ENCODE assay signal across 19 cellular contexts in the genomic region with DNA sequence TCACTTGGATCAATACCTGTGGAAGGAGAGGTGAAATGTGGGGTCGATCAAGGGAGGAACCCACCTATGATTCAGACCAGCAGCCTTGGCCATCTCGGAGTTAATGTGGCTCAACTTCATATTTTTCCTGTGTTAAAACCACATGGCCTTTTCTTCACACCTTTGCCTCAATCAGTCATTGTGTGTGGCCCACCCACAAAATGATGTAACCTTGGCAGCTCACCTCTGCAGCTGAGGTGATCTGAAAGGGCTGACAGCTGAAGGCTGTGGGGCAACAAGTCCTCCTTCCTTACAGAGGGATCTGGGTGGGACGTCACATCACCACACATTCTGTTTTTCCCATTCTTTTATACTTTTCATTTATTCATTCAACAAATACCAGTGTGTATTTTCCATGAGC.
DNase-seq lines count a peak whose midpoint lies in the region; TF ChIP-seq lines count a peak whose summit lies in the region.
"Had no signal": no experiment of that assay in that cellular context is flagged by ENCODE, and none has a peak within 500 bp of the region (broad histone marks: within the 10 kb centered on the region; RNA-seq: fewer than 3 reads in every experiment).

No MANE protein-coding gene starts in this region.

- H3K4me1 ChIP-seq in osteoblast (ENCODE audit: insufficient read depth, low read length): no peaks in the 10 kb centered on the region
- H3K4me1 ChIP-seq: A549 had no signal

- DNase-seq in activated naive CD4-positive, alpha-beta T cell treated with Interleukin-2 at 50 U/mL for 16 hours: no peak
- DNase-seq in HEK293T (ENCODE audit: extremely low spot score) (no peak), immature natural killer cell (peak; percentile 34 to 45 (median 37)), osteoblast (ENCODE audit: insufficient read length, low spot score, missing footprints) (no peak), NCI-H146 treated with DMSO at 0.1 percent for 48 hours (lab: John Stamatoyannopoulos, UW; ENCODE audit: unreplicated experiment) (no peak), foreskin fibroblast (no peak)
- no peak for DNase-seq in activated T-cell treated with anti-CD3 and anti-CD28 coated beads, Interleukin-2, amount 50 U/mL, for 1 hour
- DNase-seq: C1 segment of cervical spinal cord, GDM1, GOT3, KG1, NCI-H1092, NCI-H146, NCI-H226, NCI-H524 treated with DMSO at 0.1 percent for 48 hours, SIG-M5 had no signal

- peaks cover 5% of the 10 kb centered on the region for H3K27me3 Mint-ChIP-seq in activated naive CD4-positive, alpha-beta T cell treated with anti-CD3 and anti-CD28 coated beads, Interleukin-2, amount 50 U/mL, for 24 hours
- H3K27me3 Mint-ChIP-seq in immature natural killer cell (ENCODE audit: low read depth in 3 of 3): peaks cover 0 to 5% (median 3%) of the 10 kb centered on the region in 3 donors

- POLR2A ChIA-PET in HEK293T (lab: Yijun Ruan, JAX): no interaction called here

- no peaks in the 10 kb centered on the region for H3K27me3 ChIP-seq in osteoblast (ENCODE audit: insufficient read depth, low read length)

- CTCF ChIA-PET in HEK293T (lab: Yijun Ruan, JAX): no interaction called here

- H2AFZ ChIP-seq in osteoblast (ENCODE audit: low read length): peak overlapping the region; percentile 49

- H3K9me3 Mint-ChIP-seq in activated naive CD4-positive, alpha-beta T cell treated with anti-CD3 and anti-CD28 coated beads, Interleukin-2, amount 50 U/mL, for 24 hours: no peaks in the 10 kb centered on the region
- H3K9me3 Mint-ChIP-seq in immature natural killer cell: peaks cover 0 to 4% (median 0%) of the 10 kb centered on the region in 6 donors

- H3K4me2 ChIP-seq in osteoblast (ENCODE audit: insufficient read depth, low read length): no peak overlapping the region
- H3K4me2 ChIP-seq: A549 had no signal

- H3K36me3 ChIP-seq in osteoblast (ENCODE audit: insufficient read depth, low read length): no peaks in the 10 kb centered on the region

- no peak for TF ChIP-seq CTCF in osteoblast (IDR thresholded peaks at IDR 0.05; ENCODE audit: extremely low read depth, low read depth, low read length)
- TF ChIP-seq CTCF in foreskin fibroblast (IDR thresholded peaks at IDR 0.05; ENCODE audit: low read depth, low read length): no peak

- H3K4me3 ChIP-seq in osteoblast (ENCODE audit: insufficient read depth, low read length) (no peak overlapping the region), foreskin fibroblast (ENCODE audit: low read depth in 1 of 2, low read length in 2 of 2) (no peak overlapping the region)
- H3K4me3 ChIP-seq: A549, GM12878 had no signal

- H3K27ac Mint-ChIP-seq in activated naive CD4-positive, alpha-beta T cell treated with anti-CD3 and anti-CD28 coated beads, Interleukin-2, amount 50 U/mL, for 24 hours: peak overlapping the region; percentile 31
- peak overlapping the region; percentile 43 to 80 (median 62) for H3K27ac Mint-ChIP-seq in immature natural killer cell

- peaks cover 4% of the 10 kb centered on the region for H3K4me1 Mint-ChIP-seq in activated naive CD4-positive, alpha-beta T cell treated with anti-CD3 and anti-CD28 coated beads, Interleukin-2, amount 50 U/mL, for 24 hours
- H3K4me1 Mint-ChIP-seq in immature natural killer cell: peaks cover 20 to 22% of the 10 kb centered on the region in 2 donors

- no peak overlapping the region for H3K4me3 Mint-ChIP-seq in activated naive CD4-positive, alpha-beta T cell treated with anti-CD3 and anti-CD28 coated beads, Interleukin-2, amount 50 U/mL, for 24 hours
- peak overlapping the region; percentile 53 to 70 (median 59) for H3K4me3 Mint-ChIP-seq in immature natural killer cell

- H3K9me3 ChIP-seq in osteoblast (ENCODE audit: low read depth, low read length): no peaks in the 10 kb centered on the region
- H3K9me3 ChIP-seq: A549 had no signal

- H3K79me2 ChIP-seq in osteoblast (ENCODE audit: insufficient read depth, low read length): no peaks in the 10 kb centered on the region

- H3K36me3 Mint-ChIP-seq in activated naive CD4-positive, alpha-beta T cell treated with anti-CD3 and anti-CD28 coated beads, Interleukin-2, amount 50 U/mL, for 24 hours: no peaks in the 10 kb centered on the region
- H3K36me3 Mint-ChIP-seq in immature natural killer cell: no peaks in the 10 kb centered on the region

- no peak overlapping the region for H3K27ac ChIP-seq in osteoblast (ENCODE audit: low read depth, low read length)
- H3K27ac ChIP-seq: A549 had no signal

- H4K20me1 ChIP-seq in osteoblast (ENCODE audit: insufficient read depth, low read length): no peaks in the 10 kb centered on the region

TF ChIP-seq in HEK293T, 16 proteins besides CTCF, POLR2A, EP300 and RAD21:
- TF ChIP-seq, protein P1, sequence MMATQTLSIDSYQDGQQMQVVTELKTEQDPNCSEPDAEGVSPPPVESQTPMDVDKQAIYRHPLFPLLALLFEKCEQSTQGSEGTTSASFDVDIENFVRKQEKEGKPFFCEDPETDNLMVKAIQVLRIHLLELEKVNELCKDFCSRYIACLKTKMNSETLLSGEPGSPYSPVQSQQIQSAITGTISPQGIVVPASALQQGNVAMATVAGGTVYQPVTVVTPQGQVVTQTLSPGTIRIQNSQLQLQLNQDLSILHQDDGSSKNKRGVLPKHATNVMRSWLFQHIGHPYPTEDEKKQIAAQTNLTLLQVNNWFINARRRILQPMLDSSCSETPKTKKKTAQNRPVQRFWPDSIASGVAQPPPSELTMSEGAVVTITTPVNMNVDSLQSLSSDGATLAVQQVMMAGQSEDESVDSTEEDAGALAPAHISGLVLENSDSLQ (IDR thresholded peaks at IDR 0.05): no peak
- TF ChIP-seq SUZ12 (IDR thresholded peaks at IDR 0.05) (no peak), SP1 (IDR thresholded peaks at IDR 0.05) (no peak), L3MBTL2 (conservative IDR thresholded peaks at IDR 0.05) (peak; percentile 23; the same call in 1 of the 2 replicates)
TF ChIP-seq in HEK293T: peak in this region for 1.

Comparison
In these comparisons a context has a peak if more than half of its experiments do, and no peak if none do; other contexts are left out.
1. DNase-seq: peak in immature natural killer cell (3 of 3); none in activated naive CD4-positive, alpha-beta T cell treated with Interleukin-2 at 50 U/mL for 16 hours (single experiment), HEK293T (single experiment), osteoblast (single experiment), NCI-H146 treated with DMSO at 0.1 percent for 48 hours (single experiment), foreskin fibroblast (0 of 2) and activated T-cell treated with anti-CD3 and anti-CD28 coated beads, Interleukin-2, amount 50 U/mL, for 1 hour (single experiment).